1 cellular context compared by ENCODE assay signal in genomic region chr20:51542894-51543788, GRCh38.
TF ChIP-seq lines count a peak whose summit lies in the region.

No MANE protein-coding gene starts in this region.

TF ChIP-seq in K562, 482 proteins besides CTCF, POLR2A, EP300 and RAD21 (continued from another document):
- TF ChIP-seq ZNF146 (CRISPR knock-in tag; IDR thresholded peaks at IDR 0.05; ENCODE audit: unreplicated experiment): no peak
- TF ChIP-seq RCOR1 (IDR thresholded peaks at IDR 0.05; ENCODE audit: borderline replicate concordance in 1 of 2, low read depth in 2 of 2, low read length in 2 of 2): 0 out of 4 replicates have a peak, but pooled peaks of 1 of the 2 experiments have one; percentile 35
- peak; percentile 49 for TF ChIP-seq ZFP36 (IDR thresholded peaks at IDR 0.05; ENCODE audit: low read depth, low read length, partially characterized antibody)
TF ChIP-seq in K562: peak in this region for 5.
